ENCODE assay signal across 8 cellular contexts in genomic region chr1:224004552-224005315, GRCh38.
A peak's percentile ranks its signal among the peaks of the same experiment; 100 is the strongest.
DNase-seq lines count a peak whose midpoint lies in the region; ATAC-seq and TF ChIP-seq lines count a peak whose summit lies in the region.
"Not testable (repeated sequence)": the region's sequence is repeated elsewhere in the genome, so short reads cannot be mapped to it uniquely, and the experiment has no call there.

No MANE protein-coding gene starts in this region.

- TF ChIP-seq CTCF in GM13977 (IDR thresholded peaks at IDR 0.05; ENCODE audit: extremely low read depth, insufficient read depth, missing control alignments), result peak; percentile 38
- peak; percentile 11 for TF ChIP-seq CTCF in NB4 (IDR thresholded peaks at IDR 0.05; ENCODE audit: low read depth, low read length)

- TF ChIP-seq POLR2A in NB4 (IDR thresholded peaks at IDR 0.05; ENCODE audit: extremely low read depth, insufficient read length), result not testable (repeated sequence)

- not testable (repeated sequence) for H3K4me3 ChIP-seq in NB4 (ENCODE audit: low read depth, low read length)

- in situ Hi-C loops in GM13977 (cut with MboI; ENCODE audit: low pct_unique_long_range_greater_than_20kb, low sequenced_read_pairs, unreplicated experiment), result not testable (repeated sequence)

- peak; percentile 27; the same call in 1 of the 3 replicates for ATAC-seq in SK-N-SH treated with all-trans-retinoic acid at 6 μM for 48 hours

- DNase-seq in AG20443 (ENCODE audit: low spot score) (peak; percentile 15), GM13977 (ENCODE audit: low spot score) (peak; percentile 2), NB4 (ENCODE audit: low read depth) (peak; percentile 51), cerebellar cortex (ENCODE audit: low spot score) (peak; percentile 25), kidney tubule cell (ENCODE audit: low spot score) (peak; percentile 30)
- DNase-seq in activated CD8-positive, alpha-beta memory T cell treated with anti-CD3 and anti-CD28 coated beads, Interleukin-2, amount 50 U/mL, for 1 hour (ENCODE audit: extremely low read depth), result peak; percentile 24
- peak; percentile 22 to 38 for DNase-seq in stimulated activated CD4-positive, alpha-beta T cell treated with anti-CD3 and anti-CD28 coated beads, Interleukin-2, amount 100 ng/mL, for 48 hours
